Comparison of ENCODE assay signal across 16 cellular contexts in the genomic region with DNA sequence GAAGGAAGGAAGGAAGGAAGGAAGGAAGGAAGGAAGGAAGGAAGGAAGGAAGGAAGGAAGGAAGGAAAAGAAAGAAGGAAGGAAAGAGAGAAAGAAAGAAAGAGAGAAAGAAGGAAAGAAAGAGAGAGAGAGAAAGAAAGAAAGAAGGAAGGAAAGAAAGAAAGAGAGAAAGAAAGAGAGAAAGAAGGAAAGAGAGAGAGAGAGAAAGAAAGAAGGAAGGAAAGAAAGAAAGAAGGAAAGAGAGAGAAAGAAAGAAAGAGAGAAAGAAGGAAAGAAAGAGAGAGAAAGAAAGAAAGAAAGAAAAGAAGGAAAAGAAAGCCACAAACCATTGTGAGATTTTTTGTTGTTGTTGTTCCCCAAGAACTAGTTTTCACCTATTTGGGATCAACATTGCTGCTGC. TPM values are rescaled to one million over a fixed set of nuclear protein-coding genes. Genes with fewer than 3 reads are reported as not detected.
DNase-seq lines count a peak whose midpoint lies in the region; ATAC-seq, FAIRE-seq and TF ChIP-seq lines count a peak whose summit lies in the region.
"Not testable (repeated sequence)": the region's sequence is repeated elsewhere in the genome, so short reads cannot be mapped to it uniquely, and the experiment has no call there.
"Had no signal": no experiment of that assay in that cellular context is flagged by ENCODE, and none has a peak within 500 bp of the region (broad histone marks: within the 10 kb centered on the region; RNA-seq: fewer than 3 reads in every experiment).

No MANE protein-coding gene starts in this region.

- POLR2A ChIA-PET in WTC11 (lab: Charles Lee): not testable (repeated sequence)
- POLR2A ChIA-PET in K562 (lab: Yijun Ruan, JAX): interaction anchor here (0.7 to 1.1 kb wide), 3 partner anchors 10 to 117 kb away, joined by 3 read pairs; no protein-coding TSS in a partner anchor

- not testable (repeated sequence) for H3K27me3 ChIP-seq in K562 (ENCODE audit: control insufficient read depth in 2 of 2, insufficient read depth in 2 of 2, low read length in 2 of 2)

- peak overlapping the region in 4 of 7 donors; percentile 12 to 70 (median 38) for H3K27ac Mint-ChIP-seq in CD14-positive monocyte
- H3K27ac Mint-ChIP-seq in WTC11: not testable (repeated sequence)
- peak overlapping the region; percentile 97 for H3K27ac Mint-ChIP-seq in activated T-cell treated with anti-CD3 and anti-CD28 coated beads, Interleukin-2, amount 50 U/mL, for 72 hours
- H3K27ac Mint-ChIP-seq in activated T-helper 17 cell treated with anti-CD3 and anti-CD28 coated beads, Interleukin-2, amount 50 U/mL, for 72 hours: peak overlapping the region; percentile 82
- H3K27ac Mint-ChIP-seq in memory B cell: peak overlapping the region; percentile 3
- peak overlapping the region; percentile 44 for H3K27ac Mint-ChIP-seq in stimulated activated effector memory CD8-positive, alpha-beta T cell treated with anti-CD3 and anti-CD28 coated beads, Interleukin-12 subunit alpha, Interleukin-12 subunit beta, amount 100 ng/mL, for 72 hours

- BruUV-seq in K562 (replicated peaks; lab: Mats Ljungman, UMichigan): not testable (repeated sequence)

- not testable (repeated sequence) for H3K36me3 ChIP-seq in K562 (ENCODE audit: control insufficient read depth, insufficient read depth, low read length)

- not testable (repeated sequence) for H3K9me3 ChIP-seq in K562 (replicated peaks; ENCODE audit: control insufficient read depth, insufficient read depth, low read depth, low read length)

- not testable (repeated sequence) for H3K4me3 ChIP-seq in K562

- peak overlapping the region in 1 of 2 donors; percentile 11 for H3K4me3 Mint-ChIP-seq in CD14-positive monocyte
- H3K4me3 Mint-ChIP-seq in WTC11; activated T-helper 17 cell treated with anti-CD3 and anti-CD28 coated beads, Interleukin-2, amount 50 U/mL, for 72 hours; memory B cell; stimulated activated effector memory CD8-positive, alpha-beta T cell treated with anti-CD3 and anti-CD28 coated beads, Interleukin-12 subunit alpha, Interleukin-12 subunit beta, amount 100 ng/mL, for 72 hours: not testable (repeated sequence)
- peak overlapping the region in 1 of 2 donors; percentile 44 for H3K4me3 Mint-ChIP-seq in activated T-cell treated with anti-CD3 and anti-CD28 coated beads, Interleukin-2, amount 50 U/mL, for 72 hours

- H3K4me1 ChIP-seq in K562 (replicated peaks in 1 of 2; ENCODE audit: control insufficient read depth in 2 of 2, insufficient read depth in 2 of 2, low read length in 2 of 2): not testable (repeated sequence)

- not testable (repeated sequence) for H2AFZ ChIP-seq in K562 (ENCODE audit: low read depth, low read length)

- not testable (repeated sequence) for FAIRE-seq in K562 (lab: Jason Lieb, UNC)

- TF ChIP-seq EP300 in K562 (IDR thresholded peaks at IDR 0.05; ENCODE audit: low read length): not testable (repeated sequence)

- in situ Hi-C loops in K562 (cut with MboI): not testable (repeated sequence)

- not testable (repeated sequence) for H3K9me1 ChIP-seq in K562 (ENCODE audit: control insufficient read depth, insufficient read depth, low read length)

- CTCF ChIA-PET in WTC11 (lab: Charles Lee): interaction anchor here (1.2 kb wide), 1 partner anchor 21 kb away, joined by 5 read pairs; no protein-coding TSS in a partner anchor
- CTCF ChIA-PET in K562 (lab: Yijun Ruan, JAX; ENCODE audit: low intra/inter-chr PET ratio): not testable (repeated sequence)

- DNase-seq in CD14-positive monocyte (ENCODE audit: low spot score); WTC11 (ENCODE audit: low spot score); activated T-cell treated with anti-CD3 and anti-CD28 coated beads, Interleukin-2, amount 50 U/mL, for 72 hours; K562 (ENCODE audit: extremely low read depth in 1 of 4, low spot score in 3 of 4); memory B cell (ENCODE audit: low spot score in 2 of 2); stimulated activated effector memory CD8-positive, alpha-beta T cell treated with anti-CD3 and anti-CD28 coated beads, Interleukin-12 subunit alpha, Interleukin-12 subunit beta, amount 100 ng/mL, for 72 hours (ENCODE audit: low spot score in 2 of 2): not testable (repeated sequence)

- not testable (repeated sequence) for TF ChIP-seq POLR2A in K562 (conservative IDR thresholded peaks at IDR 0.05)

- peaks cover 29% of the 10 kb centered on the region for H3K4me1 Mint-ChIP-seq in CD14-positive monocyte
- H3K4me1 Mint-ChIP-seq in WTC11: peaks cover 10% of the 10 kb centered on the region
- H3K4me1 Mint-ChIP-seq in activated T-cell treated with anti-CD3 and anti-CD28 coated beads, Interleukin-2, amount 50 U/mL, for 72 hours (ENCODE audit: low read depth): peaks cover 26% of the 10 kb centered on the region
- peaks cover 14% of the 10 kb centered on the region for H3K4me1 Mint-ChIP-seq in activated T-helper 17 cell treated with anti-CD3 and anti-CD28 coated beads, Interleukin-2, amount 50 U/mL, for 72 hours
- peaks cover 27% of the 10 kb centered on the region for H3K4me1 Mint-ChIP-seq in memory B cell
- peaks cover 32% of the 10 kb centered on the region for H3K4me1 Mint-ChIP-seq in stimulated activated effector memory CD8-positive, alpha-beta T cell treated with anti-CD3 and anti-CD28 coated beads, Interleukin-12 subunit alpha, Interleukin-12 subunit beta, amount 100 ng/mL, for 72 hours

- H4K20me1 ChIP-seq in K562 (replicated peaks; ENCODE audit: control insufficient read depth, insufficient read depth, low read length): not testable (repeated sequence)

- intact Hi-C loops in CD14-positive monocyte (cut with micrococcal nuclease); K562 (cut with micrococcal nuclease): not testable (repeated sequence)

- not testable (repeated sequence) for TF ChIP-seq CTCF in CD14-positive monocyte (IDR thresholded peaks at IDR 0.05); WTC11 (IDR thresholded peaks at IDR 0.05); K562 (IDR thresholded peaks at IDR 0.05 in 2 of 3, conservative IDR thresholded peaks at IDR 0.05 in 1 of 3; ENCODE audit: insufficient read depth in 2 of 3, low read depth in 1 of 3, low read length in 3 of 3)

- peaks cover 10 to 20% (median 19%) of the 10 kb centered on the region in 3 donors for H3K27me3 Mint-ChIP-seq in CD14-positive monocyte (ENCODE audit: low read depth in 3 of 3)
- not testable (repeated sequence) for H3K27me3 Mint-ChIP-seq in WTC11 (ENCODE audit: low read depth); activated T-helper 17 cell treated with anti-CD3 and anti-CD28 coated beads, Interleukin-2, amount 50 U/mL, for 72 hours; memory B cell
- H3K27me3 Mint-ChIP-seq in activated T-cell treated with anti-CD3 and anti-CD28 coated beads, Interleukin-2, amount 50 U/mL, for 72 hours (ENCODE audit: low read depth): peaks cover 31% of the 10 kb centered on the region

- not testable (repeated sequence) for H3K79me2 ChIP-seq in K562 (ENCODE audit: control insufficient read depth, insufficient read depth, low read length)

- TF ChIP-seq RAD21 in K562 (CRISPR knock-in tag; conservative IDR thresholded peaks at IDR 0.05 in 1 of 2, IDR thresholded peaks at IDR 0.05 in 1 of 2): not testable (repeated sequence)

- H3K9me3 Mint-ChIP-seq in CD14-positive monocyte (peaks cover 0 to 23% (median 11%) of the 10 kb centered on the region in 7 donors), WTC11 (peaks cover 29% of the 10 kb centered on the region)
- not testable (repeated sequence) for H3K9me3 Mint-ChIP-seq in activated T-cell treated with anti-CD3 and anti-CD28 coated beads, Interleukin-2, amount 50 U/mL, for 72 hours; activated T-helper 17 cell treated with anti-CD3 and anti-CD28 coated beads, Interleukin-2, amount 50 U/mL, for 72 hours; memory B cell; stimulated activated effector memory CD8-positive, alpha-beta T cell treated with anti-CD3 and anti-CD28 coated beads, Interleukin-12 subunit alpha, Interleukin-12 subunit beta, amount 100 ng/mL, for 72 hours

- not testable (repeated sequence) for ATAC-seq in WTC11; activated T-cell treated with anti-CD3 and anti-CD28 coated beads, Interleukin-2, amount 50 U/mL, for 72 hours (replicated peaks in 1 of 2); activated T-helper 17 cell treated with anti-CD3 and anti-CD28 coated beads, Interleukin-2, amount 50 U/mL, for 72 hours (replicated peaks); K562; memory B cell (ENCODE audit: low read depth); stimulated activated effector memory CD8-positive, alpha-beta T cell treated with anti-CD3 and anti-CD28 coated beads, Interleukin-12 subunit alpha, Interleukin-12 subunit beta, amount 100 ng/mL, for 72 hours

- not testable (repeated sequence) for H3K27ac ChIP-seq in K562 (ENCODE audit: extremely low read depth, low read depth, low read length)

- H3K4me2 ChIP-seq in K562 (ENCODE audit: insufficient read depth, low read length): not testable (repeated sequence)

- not testable (repeated sequence) for H3K36me3 Mint-ChIP-seq in CD14-positive monocyte; WTC11; activated T-cell treated with anti-CD3 and anti-CD28 coated beads, Interleukin-2, amount 50 U/mL, for 72 hours (ENCODE audit: insufficient read depth in 2 of 2); activated T-helper 17 cell treated with anti-CD3 and anti-CD28 coated beads, Interleukin-2, amount 50 U/mL, for 72 hours (ENCODE audit: low read depth); memory B cell; stimulated activated effector memory CD8-positive, alpha-beta T cell treated with anti-CD3 and anti-CD28 coated beads, Interleukin-12 subunit alpha, Interleukin-12 subunit beta, amount 100 ng/mL, for 72 hours

- H3K9ac ChIP-seq in K562 (ENCODE audit: insufficient read depth in 1 of 2, low read depth in 2 of 2, low read length in 2 of 2): not testable (repeated sequence)

RNA-seq across cellular contexts. Expression of gene GPR42, which starts 3.2 kb away (rescaled TPM):
- polyA plus RNA-seq in CD14-positive monocyte (under 1 TPM in 1 of 2 donors, not detected in 1; 0.17 TPM), K562 (2011; rRNA removed) (not detected in 2 replicates), K562 (2014; fragmentation: Illumina TruSeq; extraction: Trizol) (not detected in 2 replicates), K562 (2014; fragmentation: Nextera tagmentation; extraction: Ambion mirVana) (not detected), K562 (2014; rRNA removed) (not detected in 2 replicates)
- total RNA-seq in WTC11 (2021) (not detected in 3 replicates), K562 (2014; rRNA removed) (not detected in 2 replicates), K562 (2014; rRNA removed; fragmentation: Illumina TruSeq; extraction: Trizol) (not detected in 2 replicates), K562 (2015; rRNA removed; fragmentation: Illumina TruSeq; extraction: Trizol) (not detected in 2 replicates), K562 (2021) (not detected in 2 replicates)
- total RNA-seq in activated T-cell treated with anti-CD3 and anti-CD28 coated beads, Interleukin-2, amount 50 U/mL, for 72 hours: 1 to 10 TPM; 1.1 to 1.9 TPM
- under 1 TPM; 0.42 to 0.61 TPM for total RNA-seq in activated T-helper 17 cell treated with anti-CD3 and anti-CD28 coated beads, Interleukin-2, amount 50 U/mL, for 72 hours
- total RNA-seq in K562 (2011; cell fraction: chromatin; rRNA removed; ENCODE audit: low replicate concordance): not detected in 2 replicates
- total RNA-seq in K562 (2011; cell fraction: nucleolus; rRNA removed): not detected in 2 replicates
- total RNA-seq in K562 (2011; cell fraction: nucleoplasm; rRNA removed): not detected in 2 replicates
- polyA plus RNA-seq in K562 (2011; cell fraction: cytosol; rRNA removed): not detected in 2 replicates
- polyA plus RNA-seq in K562 (2011; cell fraction: nucleus; rRNA removed): not detected in 2 replicates
- 0.10 TPM in 1 of 2 replicates, not detected in the other for polyA plus RNA-seq in K562 (2012)
- polyA minus RNA-seq in K562 (2011; rRNA and poly(A)+ RNA removed): not detected in 2 replicates
- polyA minus RNA-seq in K562 (2011; cell fraction: cytosol; rRNA and poly(A)+ RNA removed): not detected in 2 replicates
- polyA minus RNA-seq in K562 (2011; cell fraction: nucleus; rRNA and poly(A)+ RNA removed): not detected in 2 replicates
- total RNA-seq: A172; B cell; CD4-positive, alpha-beta memory T cell; CD4-positive, CD25-positive, alpha-beta regulatory T cell; CD8-positive, alpha-beta memory T cell; Daoy; G401 had no signal
- polyA plus RNA-seq: A549; BJ; CD4-positive, alpha-beta memory T cell; CD4-positive, CD25-positive, alpha-beta regulatory T cell; CD8-positive, alpha-beta memory T cell had no signal

RNA-seq across cellular contexts. Expression of gene FFAR3, which starts 15.8 kb away (rescaled TPM):
- polyA plus RNA-seq in CD14-positive monocyte (1 to 10 TPM; 1.2 TPM), K562 (2011; rRNA removed) (not detected in 2 replicates), K562 (2014; fragmentation: Illumina TruSeq; extraction: Trizol) (not detected in 2 replicates), K562 (2014; fragmentation: Nextera tagmentation; extraction: Ambion mirVana) (not detected), K562 (2014; rRNA removed) (not detected in 2 replicates)
- total RNA-seq in WTC11 (2021) (not detected in 3 replicates), K562 (2014; rRNA removed) (not detected in 2 replicates), K562 (2014; rRNA removed; fragmentation: Illumina TruSeq; extraction: Trizol) (not detected in 2 replicates), K562 (2015; rRNA removed; fragmentation: Illumina TruSeq; extraction: Trizol) (not detected in 2 replicates), K562 (2021) (not detected in 2 replicates)
- 1 to 10 TPM; 6.6 to 8.8 TPM for total RNA-seq in activated T-cell treated with anti-CD3 and anti-CD28 coated beads, Interleukin-2, amount 50 U/mL, for 72 hours
- total RNA-seq in activated T-helper 17 cell treated with anti-CD3 and anti-CD28 coated beads, Interleukin-2, amount 50 U/mL, for 72 hours: 1 to 10 TPM; 1.7 to 2.3 TPM
- total RNA-seq in K562 (2011; cell fraction: chromatin; rRNA removed; ENCODE audit: low replicate concordance): not detected in 2 replicates
- total RNA-seq in K562 (2011; cell fraction: nucleolus; rRNA removed): not detected in 2 replicates
- not detected in 2 replicates for total RNA-seq in K562 (2011; cell fraction: nucleoplasm; rRNA removed)
- polyA plus RNA-seq in K562 (2011; cell fraction: cytosol; rRNA removed): not detected in 2 replicates
- polyA plus RNA-seq in K562 (2011; cell fraction: nucleus; rRNA removed): not detected in 2 replicates
- polyA plus RNA-seq in K562 (2012): not detected in 2 replicates
- polyA minus RNA-seq in K562 (2011; rRNA and poly(A)+ RNA removed): not detected in 2 replicates
- not detected in 2 replicates for polyA minus RNA-seq in K562 (2011; cell fraction: cytosol; rRNA and poly(A)+ RNA removed)
- not detected in 2 replicates for polyA minus RNA-seq in K562 (2011; cell fraction: nucleus; rRNA and poly(A)+ RNA removed)
- total RNA-seq: A172; B cell; CD4-positive, alpha-beta memory T cell; CD8-positive, alpha-beta memory T cell; Daoy; G401 had no signal
- polyA plus RNA-seq: A549; BJ; CD4-positive, alpha-beta memory T cell; CD8-positive, alpha-beta memory T cell had no signal

RNA-seq across cellular contexts. Expression of gene FFAR1, which starts 26.3 kb away (rescaled TPM):
- polyA plus RNA-seq in CD14-positive monocyte (not detected), K562 (2011; rRNA removed) (not detected in 2 replicates), K562 (2014; fragmentation: Illumina TruSeq; extraction: Trizol) (not detected in 2 replicates), K562 (2014; fragmentation: Nextera tagmentation; extraction: Ambion mirVana) (not detected), K562 (2014; rRNA removed) (not detected in 2 replicates)
- total RNA-seq in WTC11 (2021) (0.07 TPM in 1 of 3 replicates, not detected in the others), K562 (2014; rRNA removed) (not detected in 2 replicates), K562 (2014; rRNA removed; fragmentation: Illumina TruSeq; extraction: Trizol) (not detected in 2 replicates), K562 (2015; rRNA removed; fragmentation: Illumina TruSeq; extraction: Trizol) (not detected in 2 replicates), K562 (2021) (not detected in 2 replicates)
- 1 to 10 TPM in 1 of 2 donors, under 1 TPM in 1; 0.67 to 1.4 TPM for total RNA-seq in activated T-cell treated with anti-CD3 and anti-CD28 coated beads, Interleukin-2, amount 50 U/mL, for 72 hours
- total RNA-seq in activated T-helper 17 cell treated with anti-CD3 and anti-CD28 coated beads, Interleukin-2, amount 50 U/mL, for 72 hours: under 1 TPM; 0.42 to 0.54 TPM
- 0.28 TPM in 1 of 2 replicates, not detected in the other for total RNA-seq in K562 (2011; cell fraction: chromatin; rRNA removed; ENCODE audit: low replicate concordance)
- 0.13 and 0.17 TPM in 2 replicates for total RNA-seq in K562 (2011; cell fraction: nucleolus; rRNA removed)
- not detected in 2 replicates for total RNA-seq in K562 (2011; cell fraction: nucleoplasm; rRNA removed)
- not detected in 2 replicates for polyA plus RNA-seq in K562 (2011; cell fraction: cytosol; rRNA removed)
- 0.06 TPM in 1 of 2 replicates, not detected in the other for polyA plus RNA-seq in K562 (2011; cell fraction: nucleus; rRNA removed)
- not detected in 2 replicates for polyA plus RNA-seq in K562 (2012)
- polyA minus RNA-seq in K562 (2011; rRNA and poly(A)+ RNA removed): not detected in 2 replicates
- not detected in 2 replicates for polyA minus RNA-seq in K562 (2011; cell fraction: cytosol; rRNA and poly(A)+ RNA removed)
- polyA minus RNA-seq in K562 (2011; cell fraction: nucleus; rRNA and poly(A)+ RNA removed): not detected in 2 replicates
- total RNA-seq: A172; CD4-positive, alpha-beta memory T cell; CD4-positive, CD25-positive, alpha-beta regulatory T cell; CD8-positive, alpha-beta memory T cell; Daoy; G401 had no signal
- polyA plus RNA-seq: A549; BJ; CD4-positive, alpha-beta memory T cell; CD4-positive, CD25-positive, alpha-beta regulatory T cell; CD8-positive, alpha-beta memory T cell had no signal

RNA-seq across cellular contexts. Expression of gene CD22, which starts 45.0 kb away (rescaled TPM):
- polyA plus RNA-seq in CD14-positive monocyte: under 1 TPM; 0.24 to 0.88 TPM
- 0.28 to 1.1 TPM (median 0.55 TPM) in 3 replicates for total RNA-seq in WTC11 (2021)
- 10 to 100 TPM; 39.1 to 44.5 TPM for total RNA-seq in activated T-cell treated with anti-CD3 and anti-CD28 coated beads, Interleukin-2, amount 50 U/mL, for 72 hours
- 10 to 100 TPM in 1 of 2 donors, 1 to 10 TPM in 1; 5.3 to 11.7 TPM for total RNA-seq in activated T-helper 17 cell treated with anti-CD3 and anti-CD28 coated beads, Interleukin-2, amount 50 U/mL, for 72 hours
- 29.7 and 39.0 TPM in 2 replicates for total RNA-seq in K562 (2011; cell fraction: chromatin; rRNA removed; ENCODE audit: low replicate concordance)
- total RNA-seq in K562 (2011; cell fraction: nucleolus; rRNA removed): 22.1 and 24.3 TPM in 2 replicates
- 23.2 and 26.7 TPM in 2 replicates for total RNA-seq in K562 (2011; cell fraction: nucleoplasm; rRNA removed)
- 5.0 and 5.3 TPM in 2 replicates for total RNA-seq in K562 (2014; rRNA removed)
- total RNA-seq in K562 (2014; rRNA removed; fragmentation: Illumina TruSeq; extraction: Trizol): 2.3 and 2.4 TPM in 2 replicates
- total RNA-seq in K562 (2015; rRNA removed; fragmentation: Illumina TruSeq; extraction: Trizol): 1.7 and 2.1 TPM in 2 replicates
- 3.5 and 5.9 TPM in 2 replicates for total RNA-seq in K562 (2021)
- polyA plus RNA-seq in K562 (2011; rRNA removed): 2.4 and 4.2 TPM in 2 replicates
- 2.3 and 3.4 TPM in 2 replicates for polyA plus RNA-seq in K562 (2011; cell fraction: cytosol; rRNA removed)
- 5.1 and 17.6 TPM in 2 replicates for polyA plus RNA-seq in K562 (2011; cell fraction: nucleus; rRNA removed)
- 3.0 and 4.6 TPM in 2 replicates for polyA plus RNA-seq in K562 (2012)
- polyA plus RNA-seq in K562 (2014; fragmentation: Illumina TruSeq; extraction: Trizol): 3.7 and 4.1 TPM in 2 replicates
- polyA plus RNA-seq in K562 (2014; fragmentation: Nextera tagmentation; extraction: Ambion mirVana): under 1 TPM; 0.29 to 0.84 TPM
- 4.1 and 6.2 TPM in 2 replicates for polyA plus RNA-seq in K562 (2014; rRNA removed)
- polyA minus RNA-seq in K562 (2011; rRNA and poly(A)+ RNA removed): 1.4 and 6.6 TPM in 2 replicates
- 3.2 TPM in 1 of 2 replicates, not detected in the other for polyA minus RNA-seq in K562 (2011; cell fraction: cytosol; rRNA and poly(A)+ RNA removed)
- 1.6 and 3.8 TPM in 2 replicates for polyA minus RNA-seq in K562 (2011; cell fraction: nucleus; rRNA and poly(A)+ RNA removed)
- total RNA-seq: Daoy, G401 had no signal
- polyA plus RNA-seq: BJ; CD8-positive, alpha-beta memory T cell had no signal
